ENCODE assay signal across 17 cellular contexts in the genomic region with DNA sequence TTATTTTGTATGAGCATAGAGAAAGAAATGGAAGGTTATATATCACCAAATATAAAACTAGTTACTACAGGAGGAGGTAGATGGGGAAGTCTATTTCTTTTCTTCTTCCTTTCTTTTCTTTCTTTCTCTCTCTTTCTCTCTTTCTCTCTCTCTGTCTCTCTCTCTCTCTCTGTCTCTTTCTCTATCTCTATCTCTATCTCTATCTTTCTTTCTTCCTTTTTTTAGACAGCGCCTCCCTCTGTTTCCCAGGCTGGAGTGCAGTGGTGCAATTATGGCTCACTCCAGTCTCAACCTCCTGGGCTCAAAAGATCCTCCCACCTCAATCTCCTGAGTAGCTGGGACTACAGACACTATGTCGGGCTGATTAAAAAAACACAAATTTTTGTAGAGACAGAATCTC.
"Had no signal": no experiment of that assay in that cellular context is flagged by ENCODE, and none has a peak within 500 bp of the region (broad histone marks: within the 10 kb centered on the region; RNA-seq: fewer than 3 reads in every experiment).

No MANE protein-coding gene starts in this region.

- H3K27ac ChIP-seq: heart right ventricle, neutrophil, thoracic aorta, transverse colon had no signal

- H3K27me3 ChIP-seq: heart right ventricle, neutrophil, stomach, transverse colon had no signal

- H3K9me3 Mint-ChIP-seq: effector memory CD8-positive, alpha-beta T cell had no signal

- ATAC-seq: effector memory CD8-positive, alpha-beta T cell; heart right ventricle; naive thymus-derived CD4-positive, alpha-beta T cell had no signal

- H3K4me1 Mint-ChIP-seq: nephron progenitor cell had no signal

- H3K4me3 Mint-ChIP-seq: dendritic cell treated with granulocyte-macrophage colony-stimulating factor and Interleukin-4, amounts not matched to agents 40 ng/mL and 50 ng/mL, for 4 days; effector memory CD8-positive, alpha-beta T cell; naive thymus-derived CD4-positive, alpha-beta T cell; nephron progenitor cell had no signal

- H3K4me1 ChIP-seq: transverse colon had no signal

- H3K27me3 Mint-ChIP-seq: effector memory CD8-positive, alpha-beta T cell had no signal

- H3K27ac Mint-ChIP-seq: dendritic cell treated with granulocyte-macrophage colony-stimulating factor and Interleukin-4, amounts not matched to agents 40 ng/mL and 50 ng/mL, for 4 days; effector memory CD8-positive, alpha-beta T cell; naive thymus-derived CD4-positive, alpha-beta T cell; nephron progenitor cell had no signal

- H3K4me3 ChIP-seq: heart right ventricle, stomach, thoracic aorta, transverse colon had no signal

- H3K9me3 ChIP-seq: neutrophil, transverse colon had no signal

- H3K36me3 ChIP-seq: heart right ventricle, neutrophil, stomach, thoracic aorta, transverse colon had no signal

- DNase-seq: effector memory CD8-positive, alpha-beta T cell; heart right ventricle; hypothalamus; kidney glomerular epithelial cell; mammary epithelial cell; naive thymus-derived CD4-positive, alpha-beta T cell; nephron progenitor cell; posterior cingulate gyrus; small intestine; stimulated activated CD4-positive, alpha-beta T cell treated with anti-CD3 and anti-CD28 coated beads, Interleukin-12 subunit alpha, Interleukin-12 subunit beta, amount 100 ng/mL, for 4 hours; stimulated activated naive CD4-positive, alpha-beta T cell; stomach; substantia nigra; transverse colon had no signal
